9 cellular contexts compared by ENCODE assay signal in genomic region chr6:110325197-110325596, GRCh38. TPM values are rescaled to one million over a fixed set of nuclear protein-coding genes. Genes with fewer than 3 reads are reported as not detected.
DNase-seq lines count a peak whose midpoint lies in the region; FAIRE-seq and TF ChIP-seq lines count a peak whose summit lies in the region.
"Had no signal": no experiment of that assay in that cellular context is flagged by ENCODE, and none has a peak within 500 bp of the region (broad histone marks: within the 10 kb centered on the region; RNA-seq: fewer than 3 reads in every experiment).

No MANE protein-coding gene starts in this region.

- H3K4me3 ChIP-seq in muscle layer of colon (ENCODE audit: low read depth in 1 of 2, low read length in 2 of 2), result no peak overlapping the region
- H3K4me3 ChIP-seq in kidney (ENCODE audit: low read length in 2 of 2), result no peak overlapping the region
- H3K4me3 ChIP-seq in HAP-1, result no peak overlapping the region

- intact Hi-C loops in kidney (cut with DNase I), result no loop called here

- no peak overlapping the region for H3K9ac ChIP-seq in muscle layer of colon (ENCODE audit: low read length)
- no peak overlapping the region for H3K9ac ChIP-seq in kidney (ENCODE audit: low read length in 2 of 2)

- peaks cover 9% of the 10 kb centered on the region for H3K36me3 ChIP-seq in muscle layer of colon (ENCODE audit: insufficient read depth, low read length)
- H3K36me3 ChIP-seq in kidney (ENCODE audit: control insufficient read depth in 1 of 2, insufficient read depth in 2 of 2, low read length in 2 of 2), result no peaks in the 10 kb centered on the region
- H3K36me3 ChIP-seq in HAP-1 (replicated peaks), result no peaks in the 10 kb centered on the region

- no peak for TF ChIP-seq CTCF in kidney (IDR thresholded peaks at IDR 0.05; ENCODE audit: borderline replicate concordance, extremely low read depth, insufficient read depth)

- H3K4me1 ChIP-seq in muscle layer of colon (ENCODE audit: insufficient read depth, low read length) (peaks cover 87% of the 10 kb centered on the region), kidney (ENCODE audit: control insufficient read depth in 1 of 2, insufficient read depth in 1 of 2, low read depth in 1 of 2, low read length in 2 of 2) (peaks cover 5 to 9% of the 10 kb centered on the region in 2 donors), HAP-1 (peaks cover 21% of the 10 kb centered on the region)

- FAIRE-seq in kidney (lab: Jason Lieb, UNC), result no peak

- H3K27ac ChIP-seq in caudate nucleus (ENCODE audit: low read depth, low read length) (peak overlapping the region; percentile 65), muscle layer of colon (ENCODE audit: low read depth, low read length) (peak overlapping the region; percentile 65), kidney (ENCODE audit: low read depth in 2 of 2, low read length in 2 of 2) (no peak overlapping the region)

- DNase-seq in AG20443 (ENCODE audit: low spot score) (peak; percentile 23), NCI-H1694 treated with DMSO at 0.1 percent for 48 hours (lab: John Stamatoyannopoulos, UW) (peak; percentile 88), caudate nucleus (lab: John Stamatoyannopoulos, UW) (no peak), kidney (no peak), HAP-1 (ENCODE audit: low spot score in 2 of 2) (no peak), NCI-H524 treated with DMSO at 0.1 percent for 48 hours (lab: John Stamatoyannopoulos, UW) (no peak), cerebellum (ENCODE audit: low spot score) (no peak)
- DNase-seq: activated T-cell treated with anti-CD3 and anti-CD28 coated beads, Interleukin-2, amount 50 U/mL, for 1 hour had no signal

- H3K9me3 ChIP-seq in muscle layer of colon (ENCODE audit: low read length), result no peaks in the 10 kb centered on the region
- no peaks in the 10 kb centered on the region for H3K9me3 ChIP-seq in kidney (ENCODE audit: control insufficient read depth in 1 of 2, low read length in 2 of 2)
- no peaks in the 10 kb centered on the region for H3K9me3 ChIP-seq in HAP-1

- in situ Hi-C loops in HAP-1 (cut with MboI; ENCODE audit: low sequenced_read_pairs), result no loop called here

- H3K27me3 ChIP-seq in muscle layer of colon (ENCODE audit: control insufficient read depth in 1 of 2, insufficient read depth in 2 of 2, low read length in 2 of 2) (no peaks in the 10 kb centered on the region), HAP-1 (ENCODE audit: low read depth) (no peaks in the 10 kb centered on the region)

RNA-seq across cellular contexts. Expression of gene METTL24, which starts 33.0 kb away (rescaled TPM):
- total RNA-seq in kidney (3.5 TPM), cerebellum (3.3 TPM)
- polyA plus RNA-seq in kidney (ENCODE audit: insufficient read depth, low read depth, low replicate concordance), result 1.4 TPM

Comparison
In these comparisons a context has a peak if more than half of its experiments do, and no peak if none do; other contexts are left out.
1. DNase-seq: peak in AG20443 (single experiment) and NCI-H1694 treated with DMSO at 0.1 percent for 48 hours (single experiment); none in caudate nucleus (0 of 61), kidney (single experiment), HAP-1 (0 of 2), NCI-H524 treated with DMSO at 0.1 percent for 48 hours (single experiment) and cerebellum (single experiment).
2. H3K27ac ChIP-seq: peak in caudate nucleus (single experiment) and muscle layer of colon (single experiment); none in kidney (0 of 2).